In the genomic region with DNA sequence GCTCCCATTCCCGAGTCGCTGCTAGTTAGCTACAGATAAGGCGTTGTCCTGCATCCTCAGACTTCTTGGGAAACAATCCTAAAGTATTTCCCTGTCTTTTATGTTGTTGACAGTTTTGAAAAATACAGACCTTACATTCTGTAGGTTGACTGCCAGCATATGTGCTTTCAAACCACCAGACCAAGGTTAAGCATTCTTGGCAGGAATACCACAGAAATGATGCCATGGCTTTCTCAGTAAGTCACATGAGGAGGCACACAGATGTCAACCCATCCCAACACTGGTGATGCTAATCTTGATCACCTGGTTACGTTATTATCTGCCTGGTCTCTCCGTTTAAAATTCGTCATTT, we compare ENCODE assay signal across 8 cellular contexts. TPM values are rescaled to one million over a fixed set of nuclear protein-coding genes. Genes with fewer than 3 reads are reported as not detected.
A peak's percentile ranks its signal among the peaks of the same experiment; 100 is the strongest.
DNase-seq lines count a peak whose midpoint lies in the region; ATAC-seq and TF ChIP-seq lines count a peak whose summit lies in the region.

No MANE protein-coding gene starts in this region.

- H3K4me3 Mint-ChIP-seq in MCF 10A (ENCODE audit: unreplicated experiment) = peak overlapping the region; percentile 89

- no TSS peak for BruUV-seq in MCF 10A (replicated peaks; lab: Mats Ljungman, UMichigan)

- H3K9ac ChIP-seq in HUES6 (ENCODE audit: low read length) = peak overlapping the region; percentile 78

- DNase-seq in AG04450 (ENCODE audit: low read depth, low spot score) (no peak), MCF 10A (ENCODE audit: unreplicated experiment) (no peak), T1000 (lab: John Stamatoyannopoulos, UW) (no peak), NOMO-1 treated with DMSO at 0.1 percent for 48 hours (lab: John Stamatoyannopoulos, UW; ENCODE audit: unreplicated experiment) (no peak)

- peak overlapping the region; percentile 84 for H3K27ac Mint-ChIP-seq in MCF 10A (ENCODE audit: low read depth, unreplicated experiment)

- H3K4me1 ChIP-seq in HUES6 (ENCODE audit: control insufficient read depth, insufficient read depth, low read length) = peaks cover 8% of the 10 kb centered on the region; the same call in 1 of the 2 replicates
- peaks cover 24% of the 10 kb centered on the region for H3K4me1 ChIP-seq in mononuclear cell (ENCODE audit: insufficient read depth, low read length)

- H3K9me3 ChIP-seq in AG04450 (ENCODE audit: control insufficient read depth, insufficient read depth, low read length) = no peaks in the 10 kb centered on the region; the same call in 1 of the 2 replicates
- H3K9me3 ChIP-seq in HUES6 (ENCODE audit: control insufficient read depth, insufficient read depth, low read depth, low read length) = no peaks in the 10 kb centered on the region
- H3K9me3 ChIP-seq in mononuclear cell (ENCODE audit: low read depth, low read length) = no peaks in the 10 kb centered on the region

- peaks cover 25% of the 10 kb centered on the region for H3K36me3 ChIP-seq in HUES6 (ENCODE audit: control insufficient read depth, insufficient read depth, low read length)

- H3K36me3 Mint-ChIP-seq in MCF 10A (ENCODE audit: insufficient read depth, unreplicated experiment) = peaks cover 44% of the 10 kb centered on the region

- CTCF ChIA-PET in AG04450 (lab: Charles Lee) = interaction anchor here (1.8 kb wide), 1 partner anchor 67 kb away, joined by 6 read pairs; no protein-coding TSS in a partner anchor
- CTCF ChIA-PET in MCF 10A (lab: Yijun Ruan, JAX) = interaction anchor here (0.7 to 0.8 kb wide), 3 partner anchors 67 to 143 kb away, joined by 3 to 5 read pairs (median 3); no protein-coding TSS in a partner anchor

- TF ChIP-seq CTCF in AG04450 (IDR thresholded peaks at IDR 0.05; ENCODE audit: low read depth, low read length) (no peak), MCF 10A (IDR thresholded peaks at IDR 0.05; ENCODE audit: unreplicated experiment) (no peak)

- no peaks in the 10 kb centered on the region for H3K9me3 Mint-ChIP-seq in MCF 10A (ENCODE audit: unreplicated experiment)

- no peaks in the 10 kb centered on the region for H3K4me1 Mint-ChIP-seq in MCF 10A (ENCODE audit: insufficient read depth, unreplicated experiment)

- no peak overlapping the region for H3K27ac ChIP-seq in AG04450 (ENCODE audit: low read depth, low read length)
- H3K27ac ChIP-seq in HUES6 (ENCODE audit: low read depth, low read length) = no peak overlapping the region

- no peaks in the 10 kb centered on the region for H3K27me3 Mint-ChIP-seq in MCF 10A (ENCODE audit: insufficient read depth, unreplicated experiment)

- intact Hi-C loops in MCF 10A (cut with micrococcal nuclease) = loop anchor here (2.0 kb wide), 1 partner anchor 49 kb away; no protein-coding TSS in a partner anchor

- ATAC-seq in HG03571 (IDR thresholded peaks at IDR 0.05; ENCODE audit: unreplicated experiment) (no peak), HG02852 (IDR thresholded peaks at IDR 0.05; ENCODE audit: unreplicated experiment) (no peak)

- peak overlapping the region; percentile 99 for H3K4me3 ChIP-seq in AG04450 (ENCODE audit: low read depth, low read length)
- peak overlapping the region; percentile 93 for H3K4me3 ChIP-seq in HUES6 (ENCODE audit: low read depth, low read length)
- H3K4me3 ChIP-seq in mononuclear cell (ENCODE audit: low read length) = peak overlapping the region; percentile 91

- H3K27me3 ChIP-seq in AG04450 (ENCODE audit: control insufficient read depth, insufficient read depth, low read length) = no peaks in the 10 kb centered on the region
- no peaks in the 10 kb centered on the region for H3K27me3 ChIP-seq in HUES6 (ENCODE audit: control insufficient read depth, insufficient read depth, low read length)
- no peaks in the 10 kb centered on the region for H3K27me3 ChIP-seq in mononuclear cell (ENCODE audit: insufficient read depth, low read length)

- POLR2A ChIA-PET in AG04450 (lab: Yijun Ruan, JAX) (interaction anchor here (0.9 to 1.6 kb wide), 5 partner anchors 10 to 49 kb away, joined by 3 to 6 read pairs (median 3); no protein-coding TSS in a partner anchor), MCF 10A (lab: Yijun Ruan, JAX) (interaction anchor here (0.6 to 3.2 kb wide), 27 partner anchors 8 to 696 kb away, joined by 3 to 85 read pairs (median 4); partner anchors contain the start of genes KYAT1, LRRC8A, ODF2 and SPTAN1)

RNA-seq across cellular contexts. Expression of gene GLE1, which starts 0.9 kb away (rescaled TPM):
- 21.6 and 27.3 TPM in 2 replicates for polyA plus RNA-seq in AG04450 (2011; rRNA removed)
- polyA minus RNA-seq in AG04450 (2011; rRNA and poly(A)+ RNA removed) = 26.6 and 27.5 TPM in 2 replicates
- total RNA-seq in MCF 10A (2022) = 34.1 TPM in 2 replicates
- 12.7 TPM for total RNA-seq in mononuclear cell

RNA-seq across cellular contexts. Expression of gene SPTAN1, which starts 47.0 kb away (rescaled TPM):
- 211 and 275 TPM in 2 replicates for polyA plus RNA-seq in AG04450 (2011; rRNA removed)
- 750 and 947 TPM in 2 replicates for polyA minus RNA-seq in AG04450 (2011; rRNA and poly(A)+ RNA removed)
- total RNA-seq in MCF 10A (2022) = 254 and 280 TPM in 2 replicates
- total RNA-seq in mononuclear cell = 200 TPM

RNA-seq across cellular contexts. Expression of gene ODF2, which starts 49.6 kb away (rescaled TPM):
- 16.8 and 19.4 TPM in 2 replicates for polyA plus RNA-seq in AG04450 (2011; rRNA removed)
- 11.3 and 12.0 TPM in 2 replicates for polyA minus RNA-seq in AG04450 (2011; rRNA and poly(A)+ RNA removed)
- 34.4 and 37.3 TPM in 2 replicates for total RNA-seq in MCF 10A (2022)
- 18.1 TPM for total RNA-seq in mononuclear cell
